ENCODE assay signal across 8 cellular contexts in the genomic region with DNA sequence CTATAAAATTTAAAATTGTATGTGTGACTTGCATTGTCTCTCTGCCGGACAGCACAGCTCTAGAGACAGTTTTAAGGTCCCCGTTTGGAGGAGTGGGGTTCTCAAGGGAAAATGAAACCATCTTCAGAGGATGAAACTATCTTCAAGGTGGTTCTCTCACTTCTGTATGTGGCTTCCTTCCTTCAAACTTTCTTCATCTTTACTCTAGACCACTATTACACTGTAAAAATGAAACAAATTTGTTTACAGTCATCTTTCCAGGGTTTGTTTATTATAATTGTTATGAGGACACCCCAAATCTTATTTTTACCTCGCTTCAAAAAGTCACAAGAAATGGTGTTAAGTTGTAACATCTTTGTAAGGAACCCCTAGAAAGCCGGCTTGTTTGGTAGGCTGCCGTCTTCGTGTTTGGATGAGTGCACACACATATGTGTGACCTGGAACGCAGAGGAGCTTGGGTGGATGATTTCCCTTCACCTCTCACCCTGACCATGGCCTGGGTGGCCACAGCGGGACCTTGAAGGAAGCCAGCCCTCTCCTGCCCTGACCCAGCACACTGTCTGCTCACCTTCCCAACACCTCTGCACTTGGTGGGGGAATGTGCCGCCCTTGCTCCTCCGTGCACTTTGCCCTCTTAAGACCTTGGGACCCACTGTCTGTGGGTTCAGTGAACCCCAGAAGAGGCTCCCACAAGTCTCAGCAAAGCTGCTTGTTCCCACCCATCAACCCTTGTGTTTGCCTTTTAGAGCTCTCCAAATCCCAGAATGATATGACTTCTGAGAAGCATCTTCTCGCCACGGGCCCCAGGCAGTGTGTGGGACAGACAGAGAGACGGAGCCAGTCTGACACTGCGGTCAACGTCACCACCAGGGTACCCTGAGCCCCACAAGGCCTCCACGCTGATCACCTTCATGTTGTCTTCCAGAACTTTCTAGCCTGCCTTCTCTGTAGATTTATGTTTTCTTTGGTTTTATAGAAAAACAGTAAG.
DNase-seq lines count a peak whose midpoint lies in the region; ATAC-seq and TF ChIP-seq lines count a peak whose summit lies in the region.

No MANE protein-coding gene starts in this region.

- H2AFZ ChIP-seq in MM.1S (ENCODE audit: low read length): peak overlapping the region; percentile 22; the same call in 1 of the 2 replicates
- no peak overlapping the region for H2AFZ ChIP-seq in osteoblast (ENCODE audit: low read length)

- no peak for TF ChIP-seq CTCF in MM.1S (IDR thresholded peaks at IDR 0.05; ENCODE audit: low read length)
- no peak for TF ChIP-seq CTCF in osteoblast (IDR thresholded peaks at IDR 0.05; ENCODE audit: extremely low read depth, low read depth, low read length)

- H3K4me1 ChIP-seq in MM.1S (ENCODE audit: low read length): peaks cover 8% of the 10 kb centered on the region
- H3K4me1 ChIP-seq in osteoblast (ENCODE audit: insufficient read depth, low read length): peaks cover 12% of the 10 kb centered on the region

- no peaks in the 10 kb centered on the region for H3K9me2 ChIP-seq in MM.1S (replicated peaks; ENCODE audit: insufficient read depth, low read length)

- H3K27me3 ChIP-seq in MM.1S (replicated peaks; ENCODE audit: insufficient read depth, low read length) (no peaks in the 10 kb centered on the region), osteoblast (ENCODE audit: insufficient read depth, low read length) (no peaks in the 10 kb centered on the region)

- H3K9me3 ChIP-seq in MM.1S (replicated peaks; ENCODE audit: insufficient read depth, low read length) (no peaks in the 10 kb centered on the region), osteoblast (ENCODE audit: low read depth, low read length) (no peaks in the 10 kb centered on the region)

- H3K36me3 ChIP-seq in MM.1S (replicated peaks; ENCODE audit: insufficient read depth, low read length) (no peaks in the 10 kb centered on the region), osteoblast (ENCODE audit: insufficient read depth, low read length) (no peaks in the 10 kb centered on the region)

- no peaks in the 10 kb centered on the region for H3F3A ChIP-seq in MM.1S (ENCODE audit: insufficient read depth, low read length)

- H3K27ac ChIP-seq in MM.1S (ENCODE audit: low read length) (peak overlapping the region; percentile 62; the same call in 1 of the 2 replicates), osteoblast (ENCODE audit: low read depth, low read length) (no peak overlapping the region)

- ATAC-seq in activated CD4-positive, CD25-positive, alpha-beta regulatory T cell treated with anti-CD3 and anti-CD28 coated beads, Interleukin-2, amount 50 U/mL, for 24 hours: peak; percentile 25 to 47
- ATAC-seq in GM21825 (IDR thresholded peaks at IDR 0.05; ENCODE audit: unreplicated experiment) (peak; percentile 51), esophagus mucosa (no peak)

- H3K9ac ChIP-seq in MM.1S (ENCODE audit: low read length): 0 out of 2 replicates have a peak overlapping the region, but pooled peaks have one; percentile 23

- H3K4me3 ChIP-seq in MM.1S (ENCODE audit: low read length) (peak overlapping the region; percentile 41; the same call in 1 of the 2 replicates), osteoblast (ENCODE audit: insufficient read depth, low read length) (no peak overlapping the region)

- H4K20me1 ChIP-seq in MM.1S (ENCODE audit: insufficient read depth, low read length): no peaks in the 10 kb centered on the region
- no peaks in the 10 kb centered on the region for H4K20me1 ChIP-seq in osteoblast (ENCODE audit: insufficient read depth, low read length)

- peak overlapping the region; percentile 45 for H3K4me2 ChIP-seq in MM.1S (ENCODE audit: low read depth, low read length)
- H3K4me2 ChIP-seq in osteoblast (ENCODE audit: insufficient read depth, low read length): no peak overlapping the region

- H3K79me2 ChIP-seq in MM.1S (ENCODE audit: low read length): no peaks in the 10 kb centered on the region
- no peaks in the 10 kb centered on the region for H3K79me2 ChIP-seq in osteoblast (ENCODE audit: insufficient read depth, low read length)

- DNase-seq in activated CD4-positive, CD25-positive, alpha-beta regulatory T cell (lab: John Stamatoyannopoulos, UW): no peak
- DNase-seq in MM.1S (peak; percentile 54), osteoblast (ENCODE audit: insufficient read length, low spot score, missing footprints) (peak; percentile 8), globus pallidus (ENCODE audit: low spot score) (no peak), HuH-7 (ENCODE audit: low spot score) (no peak)

Comparison
In these comparisons a context has a peak if more than half of its experiments do, and no peak if none do; other contexts are left out.
1. DNase-seq: peak in MM.1S (single experiment) and osteoblast (single experiment); none in activated CD4-positive, CD25-positive, alpha-beta regulatory T cell (0 of 4), globus pallidus (single experiment) and HuH-7 (single experiment).